9 cellular contexts compared by ENCODE assay signal in the genomic region with DNA sequence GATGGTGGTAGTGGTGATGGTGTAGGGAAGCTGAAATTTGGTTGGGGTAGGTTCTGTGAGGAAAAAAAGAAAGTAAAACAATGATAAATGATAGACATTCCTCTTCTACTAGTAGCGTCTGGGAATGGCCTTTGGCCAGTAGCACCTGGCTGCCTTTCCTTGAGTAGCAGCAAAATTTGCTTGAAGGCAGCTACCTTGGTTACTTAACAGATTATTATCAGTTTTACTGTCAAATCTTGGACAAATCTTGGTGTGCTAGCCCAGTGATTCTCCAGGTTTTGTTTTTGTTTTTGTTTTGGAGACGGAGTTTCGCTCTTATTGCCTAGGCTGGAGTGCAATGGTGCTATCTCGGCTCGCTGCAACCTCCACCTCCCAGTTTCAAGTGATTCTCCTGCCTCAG. TPM values are rescaled to one million over a fixed set of nuclear protein-coding genes. Genes with fewer than 3 reads are reported as not detected.
"Had no signal": no experiment of that assay in that cellular context is flagged by ENCODE, and none has a peak within 500 bp of the region (broad histone marks: within the 10 kb centered on the region; RNA-seq: fewer than 3 reads in every experiment).

No MANE protein-coding gene starts in this region.

- DNase-seq: GM23248, GOT3, H7, HCEC 1CT, HFFc6 had no signal

- H3K4me3 ChIP-seq: GM23248, GM23338, HAP-1 had no signal

- H3K27ac Mint-ChIP-seq: GM23338, HFFc6 had no signal

- H3K27ac ChIP-seq: GM23248 had no signal

- ATAC-seq: GM23338, HCT116 had no signal

- H3K9me3 Mint-ChIP-seq: GM23338, HFFc6 had no signal

- H3K9me3 ChIP-seq: HAP-1 had no signal

- H3K4me3 Mint-ChIP-seq: GM23338, HFFc6 had no signal

- H2AFZ ChIP-seq: GM23248, GM23338 had no signal

- H3K4me2 ChIP-seq: GM23338 had no signal

- H3K9ac ChIP-seq: GM23248 had no signal

- H3K36me3 ChIP-seq: HAP-1 had no signal

RNA-seq across cellular contexts. Expression of a gene that starts 26.4 kb away (rescaled TPM):
- total RNA-seq: GM23248, H4, HFFc6 had no signal
- polyA plus RNA-seq: GM23248 had no signal
